Comparison of ENCODE assay signal across 1 cellular context in the genomic region with DNA sequence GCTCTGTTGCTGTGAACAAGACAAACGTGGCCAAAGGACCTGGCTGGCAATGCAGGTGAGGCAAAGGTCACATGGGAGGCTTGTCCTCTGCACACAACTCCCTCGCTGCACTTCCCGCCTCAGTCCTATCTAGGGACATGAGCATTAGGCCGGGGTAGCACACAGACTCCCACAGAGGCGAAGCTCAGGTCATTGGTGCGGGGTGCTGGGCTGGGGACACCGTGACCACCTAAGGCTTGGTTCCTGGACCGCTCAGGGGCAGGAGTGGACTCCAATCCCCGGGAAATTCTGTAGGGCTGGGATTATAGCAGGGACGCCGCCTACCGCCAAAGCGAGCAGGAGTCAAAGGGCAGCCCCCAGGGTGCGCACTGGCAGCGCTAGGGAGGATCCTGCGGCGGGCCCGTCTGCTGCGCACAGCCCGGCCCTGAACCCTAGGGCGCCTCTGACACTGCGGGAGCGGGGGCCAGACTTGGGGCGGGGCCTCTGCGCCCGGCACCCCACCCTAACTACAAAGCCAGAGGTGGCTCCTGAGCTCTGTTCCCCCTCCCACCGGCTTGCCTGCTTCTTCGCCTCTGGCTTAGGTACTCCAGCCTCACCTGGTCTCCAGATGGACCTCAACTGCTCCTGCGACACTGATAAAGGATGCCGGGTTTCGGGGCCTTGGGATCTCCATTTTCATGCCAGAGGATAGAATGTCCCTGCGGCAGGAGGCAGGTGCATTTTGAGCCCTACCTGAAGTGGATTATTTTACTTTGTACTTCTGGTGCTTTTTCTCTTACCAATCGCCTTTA.
A peak's percentile ranks its signal among the peaks of the same experiment; 100 is the strongest.
TF ChIP-seq lines count a peak whose summit lies in the region.

No MANE protein-coding gene starts in this region.

TF ChIP-seq in WTC11, 78 proteins besides CTCF, POLR2A, EP300 and RAD21 (continued from another document):
- TF ChIP-seq ZNF532 (CRISPR knock-in tag; IDR thresholded peaks at IDR 0.05; ENCODE audit: borderline replicate concordance), result no peak
- TF ChIP-seq, protein P1, sequence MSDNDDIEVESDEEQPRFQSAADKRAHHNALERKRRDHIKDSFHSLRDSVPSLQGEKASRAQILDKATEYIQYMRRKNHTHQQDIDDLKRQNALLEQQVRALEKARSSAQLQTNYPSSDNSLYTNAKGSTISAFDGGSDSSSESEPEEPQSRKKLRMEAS (CRISPR knock-in tag; IDR thresholded peaks at IDR 0.05), result peak; percentile 68; the same call in 1 of the 2 replicates
